9 cellular contexts compared by ENCODE assay signal in the genomic region with DNA sequence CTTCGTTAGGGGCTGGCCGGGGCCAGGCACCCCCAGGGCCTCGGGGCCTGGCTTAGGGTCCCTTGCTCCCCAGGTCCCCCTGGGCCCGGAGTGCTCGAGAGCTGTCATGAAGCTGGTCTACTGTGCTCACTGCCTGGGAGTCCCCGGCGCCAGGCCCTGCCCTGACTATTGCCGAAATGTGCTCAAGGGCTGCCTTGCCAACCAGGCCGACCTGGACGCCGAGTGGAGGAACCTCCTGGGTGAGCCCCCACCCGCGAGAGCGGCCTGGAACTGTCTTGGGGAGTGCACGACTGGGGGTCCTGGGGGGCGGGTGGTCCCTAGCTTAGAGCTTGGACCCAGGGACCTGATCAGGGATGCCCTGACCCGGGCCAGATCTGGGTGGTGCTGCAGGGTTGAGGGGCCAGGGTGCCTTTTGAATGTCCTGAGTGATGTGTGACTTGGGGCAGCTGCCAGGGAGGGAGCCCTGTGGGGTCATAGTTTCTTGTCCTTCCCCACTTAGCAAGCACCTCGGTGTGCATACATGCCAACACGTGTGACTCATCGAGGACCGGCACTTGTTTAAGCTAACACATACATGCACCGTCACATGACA. TPM values are rescaled to one million over a fixed set of nuclear protein-coding genes. Genes with fewer than 3 reads are reported as not detected.
A peak's percentile ranks its signal among the peaks of the same experiment; 100 is the strongest.
DNase-seq lines count a peak whose midpoint lies in the region; ATAC-seq and TF ChIP-seq lines count a peak whose summit lies in the region.
"Had no signal": no experiment of that assay in that cellular context is flagged by ENCODE, and none has a peak within 500 bp of the region (broad histone marks: within the 10 kb centered on the region; RNA-seq: fewer than 3 reads in every experiment).

No MANE protein-coding gene starts in this region.

- H3K27ac Mint-ChIP-seq in glutamatergic neuron (ENCODE audit: unreplicated experiment) (no peak overlapping the region), nephron progenitor cell (no peak overlapping the region)

- H3K4me1 ChIP-seq in upper lobe of left lung: no peaks in the 10 kb centered on the region

- TF ChIP-seq EP300 in upper lobe of left lung (IDR thresholded peaks at IDR 0.05): no peak

- TF ChIP-seq POLR2A in upper lobe of left lung (IDR thresholded peaks at IDR 0.05): no peak

- no peaks in the 10 kb centered on the region for H3K9me3 ChIP-seq in upper lobe of left lung

- peaks cover 0 to 25% (median 10%) of the 10 kb centered on the region in 4 donors for H3K36me3 ChIP-seq in upper lobe of left lung

- H3K36me3 Mint-ChIP-seq in glutamatergic neuron (ENCODE audit: unreplicated experiment) (no peaks in the 10 kb centered on the region), nephron progenitor cell (ENCODE audit: low read depth) (peaks cover 4% of the 10 kb centered on the region)

- H3K27ac ChIP-seq in upper lobe of left lung: no peak overlapping the region

- no peaks in the 10 kb centered on the region for H3K4me1 Mint-ChIP-seq in glutamatergic neuron (ENCODE audit: low read depth, unreplicated experiment)
- H3K4me1 Mint-ChIP-seq in nephron progenitor cell: peaks cover 4% of the 10 kb centered on the region

- no peak for TF ChIP-seq CTCF in glutamatergic neuron (IDR thresholded peaks at IDR 0.05; ENCODE audit: partially characterized antibody, unreplicated experiment)
- no peak for TF ChIP-seq CTCF in nephron progenitor cell (IDR thresholded peaks at IDR 0.05)
- no peak for TF ChIP-seq CTCF in upper lobe of left lung (IDR thresholded peaks at IDR 0.05)

- peaks cover 19% of the 10 kb centered on the region for H3K27me3 Mint-ChIP-seq in glutamatergic neuron (ENCODE audit: unreplicated experiment)
- no peaks in the 10 kb centered on the region for H3K27me3 Mint-ChIP-seq in nephron progenitor cell (ENCODE audit: low read depth, poor library complexity)

- peaks cover 14% of the 10 kb centered on the region for H3K9me3 Mint-ChIP-seq in glutamatergic neuron (ENCODE audit: unreplicated experiment)
- no peaks in the 10 kb centered on the region for H3K9me3 Mint-ChIP-seq in nephron progenitor cell

- H3K4me3 Mint-ChIP-seq in glutamatergic neuron (ENCODE audit: unreplicated experiment) (no peak overlapping the region), nephron progenitor cell (no peak overlapping the region)

- ATAC-seq in upper lobe of left lung (ENCODE audit: low FRiP score in 2 of 2) (no peak), HG03342 (IDR thresholded peaks at IDR 0.05; ENCODE audit: unreplicated experiment) (no peak)

- WGBS in upper lobe of left lung, 2 donors: 91% methylated on average over 17 of the region's 22 CpGs; no CpG with 5 or more reads in 1 of the 2 donors

- H3K27me3 ChIP-seq in upper lobe of left lung: no peaks in the 10 kb centered on the region

- DNase-seq in activated gamma-delta T cell treated with Interleukin-2 at 50 U/mL for 16 hours: peak; percentile 1
- no peak for DNase-seq in activated gamma-delta T cell (lab: John Stamatoyannopoulos, UW)
- peak; percentile 18 for DNase-seq in glutamatergic neuron
- peak; percentile 1 for DNase-seq in nephron progenitor cell
- peak; percentile 19 to 76 for DNase-seq in upper lobe of left lung
- no peak for DNase-seq in epidermal melanocyte (ENCODE audit: insufficient read length, low spot score)
- DNase-seq in NAMALWA (ENCODE audit: low spot score): no peak
- DNase-seq: NCI-H82 had no signal

- H3K4me3 ChIP-seq in upper lobe of left lung: no peak overlapping the region

RNA-seq across cellular contexts. Expression of a gene that starts 27.9 kb away (rescaled TPM):
- total RNA-seq in glutamatergic neuron (ENCODE audit: unreplicated experiment) (155 TPM), upper lobe of left lung (10 to 100 TPM; 16.8 to 45.5 (median 33.2) TPM)

Comparison
In these comparisons a context has a peak if more than half of its experiments do, and no peak if none do; other contexts are left out.
1. DNase-seq: peak in activated gamma-delta T cell treated with Interleukin-2 at 50 U/mL for 16 hours (single experiment), glutamatergic neuron (single experiment), nephron progenitor cell (single experiment) and upper lobe of left lung (2 of 2); none in activated gamma-delta T cell (single experiment), epidermal melanocyte (single experiment) and NAMALWA (single experiment).